ENCODE assay signal across 28 cellular contexts in genomic region chr19:19343762-19344161, GRCh38.
"Had no signal": no experiment of that assay in that cellular context is flagged by ENCODE, and none has a peak within 500 bp of the region (broad histone marks: within the 10 kb centered on the region; RNA-seq: fewer than 3 reads in every experiment).

No MANE protein-coding gene starts in this region.

- ATAC-seq: naive thymus-derived CD4-positive, alpha-beta T cell; natural killer cell; psoas muscle; right cardiac atrium; right lobe of liver; stimulated activated memory B cell treated with anti-CD40 and anti-IgM and Interleukin-4, amounts not matched to agents 10 μg/mL and 1 μg/mL and 100 μg/mL, for 72 hours had no signal

- H3K4me1 ChIP-seq: neural progenitor cell, parathyroid adenoma, psoas muscle, right lobe of liver, sigmoid colon, spleen, thyroid gland, tibial nerve, upper lobe of left lung, vagina had no signal

- DNase-seq: naive thymus-derived CD4-positive, alpha-beta T cell; natural killer cell; nucleus accumbens; ovary; posterior cingulate gyrus; psoas muscle; right cardiac atrium; right lobe of liver; sigmoid colon; small intestine; spleen; stimulated activated CD4-positive, alpha-beta T cell treated with anti-CD3 and anti-CD28 coated beads, Interleukin-12 subunit alpha, Interleukin-12 subunit beta, amount 100 ng/mL, for 4 hours; stimulated activated CD4-positive, alpha-beta T cell treated with anti-CD3 and anti-CD28 coated beads, Interleukin-1b, Interleukin-23, amount 100 ng/mL, for 48 hours; stimulated activated CD4-positive, alpha-beta T cell treated with anti-CD3 and anti-CD28 coated beads, Interleukin-4, amount 100 ng/mL, for 1 hour; stimulated activated CD4-positive, alpha-beta T cell treated with anti-CD3 and anti-CD28 coated beads, Interleukin-4, amount 100 ng/mL, for 4 hours; stimulated activated CD8-positive, alpha-beta memory T cell treated with anti-CD3 and anti-CD28 coated beads, Interleukin-4, amount 100 ng/mL, for 48 hours; stimulated activated naive CD4-positive, alpha-beta T cell treated with Interleukin-2 at 50 U/mL for 16 hours; stomach; thyroid gland; trophoblast cell; upper lobe of left lung had no signal

- H3K27ac ChIP-seq: neural progenitor cell, neutrophil, ovary, parathyroid adenoma, psoas muscle, right lobe of liver, sigmoid colon, spleen, stomach, thoracic aorta, thyroid gland, tibial nerve, upper lobe of left lung, vagina had no signal

- H3K9me3 ChIP-seq: neutrophil, ovary, psoas muscle, right lobe of liver, sigmoid colon, spleen, stomach, thoracic aorta, thyroid gland, tibial nerve, upper lobe of left lung, vagina had no signal

- H3K27me3 ChIP-seq: neural progenitor cell, neutrophil, ovary, right lobe of liver, sigmoid colon, spleen, stomach, thyroid gland, tibial nerve, upper lobe of left lung, vagina had no signal

- H2AFZ ChIP-seq: neural progenitor cell, parathyroid adenoma had no signal

- H3K36me3 ChIP-seq: neural progenitor cell, ovary had no signal

- H3K4me2 ChIP-seq: neural progenitor cell had no signal

- H3K4me3 ChIP-seq: neural progenitor cell, ovary, psoas muscle, right lobe of liver, sigmoid colon, spleen, stomach, thoracic aorta, thyroid gland, tibial nerve, upper lobe of left lung, vagina had no signal
